8 cellular contexts compared by ENCODE assay signal in the genomic region with DNA sequence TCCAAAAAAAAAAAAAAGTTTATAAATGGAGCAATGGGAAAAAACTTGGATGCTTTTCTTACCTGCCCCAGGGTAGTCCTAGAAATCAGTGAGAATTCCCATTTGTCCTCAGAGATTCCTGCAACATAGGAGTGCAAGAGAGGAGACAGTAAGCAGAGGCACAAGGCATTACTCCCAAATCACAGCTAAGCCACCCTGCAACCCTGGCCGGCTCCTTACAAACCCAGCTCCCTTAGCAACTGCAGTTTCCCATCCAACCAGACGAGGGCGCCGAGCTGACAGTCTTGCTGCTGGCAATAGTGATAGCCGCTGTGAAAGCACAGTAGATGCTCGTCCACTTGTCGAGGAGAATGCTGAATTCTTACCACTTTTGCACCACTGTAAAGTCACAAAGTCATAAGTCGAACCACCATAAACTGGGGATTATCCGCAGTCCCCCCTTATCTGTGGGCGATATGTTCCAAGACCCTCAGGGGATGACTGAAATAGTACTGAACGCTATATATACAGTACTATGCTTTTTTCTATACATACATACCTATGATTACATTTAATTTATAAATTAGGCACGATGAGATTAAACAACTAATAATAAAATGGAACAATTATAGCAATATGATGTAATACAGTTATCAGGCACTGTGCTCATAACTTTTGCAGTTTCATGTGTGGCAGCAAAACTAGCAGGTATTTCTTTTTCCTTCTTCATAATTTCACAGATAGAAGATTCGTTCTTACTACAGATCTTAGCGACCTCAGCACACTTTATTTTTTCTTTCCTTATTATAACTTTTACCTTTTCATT. TPM values are rescaled to one million over a fixed set of nuclear protein-coding genes. Genes with fewer than 3 reads are reported as not detected.
DNase-seq lines count a peak whose midpoint lies in the region; ATAC-seq and TF ChIP-seq lines count a peak whose summit lies in the region.

No MANE protein-coding gene starts in this region.

- no peaks in the 10 kb centered on the region for H3K36me3 Mint-ChIP-seq in T-helper 2 cell treated with Interferon-gamma antibody and Interleukin-4, amounts not matched to agents 5 μg/mL and 100 μg/mL, for 36 hours (ENCODE audit: low read depth)

- DNase-seq in AG09309 (ENCODE audit: low read depth) (no peak), NCI-H187 (lab: John Stamatoyannopoulos, UW) (peak; percentile 52 to 59), amniotic stem cell (lab: John Stamatoyannopoulos, UW) (peak; percentile 40), right cardiac atrium (peak; percentile 86 to 94 (median 93)), gastrocnemius medialis (peak; percentile 58 to 80)
- peak; percentile 77 for DNase-seq in T-helper 2 cell treated with Interferon-gamma antibody and Interleukin-4, amounts not matched to agents 5 μg/mL and 100 μg/mL, for 36 hours (ENCODE audit: low spot score)

- H3K27ac ChIP-seq in right cardiac atrium (ENCODE audit: low read length) (no peak overlapping the region), gastrocnemius medialis (no peak overlapping the region)

- H3K4me1 ChIP-seq in right cardiac atrium (ENCODE audit: control insufficient read depth, insufficient read depth, low read length) (no peaks in the 10 kb centered on the region), gastrocnemius medialis (peaks cover 4 to 14% of the 10 kb centered on the region in 2 donors)

- intact Hi-C loops in right cardiac atrium (cut with DNase I) = loop anchor here in 2 of 4 donors (10.0 kb wide), 1 partner anchor 143 kb away; a partner anchor contains a TSS
- intact Hi-C loops in gastrocnemius medialis (cut with DNase I; ENCODE audit: low total_unique reads) = loop anchor here (1.0 to 2.0 kb wide), 2 partner anchors 96 to 145 kb away; a partner anchor contains a TSS

- no peaks in the 10 kb centered on the region for H3K9me3 Mint-ChIP-seq in T-helper 2 cell treated with Interferon-gamma antibody and Interleukin-4, amounts not matched to agents 5 μg/mL and 100 μg/mL, for 36 hours

- H3K36me3 ChIP-seq in gastrocnemius medialis = no peaks in the 10 kb centered on the region

- no peak overlapping the region for H3K4me3 ChIP-seq in AG09309 (ENCODE audit: control insufficient read depth, low read depth, low read length)
- H3K4me3 ChIP-seq in right cardiac atrium (ENCODE audit: low read length) = no peak overlapping the region
- H3K4me3 ChIP-seq in gastrocnemius medialis = no peak overlapping the region

- ATAC-seq in GM21528 (IDR thresholded peaks at IDR 0.05; ENCODE audit: low FRiP score, unreplicated experiment) = peak; percentile 58
- ATAC-seq in right cardiac atrium = peak; percentile 79 to 91
- peak; percentile 83 to 92 for ATAC-seq in gastrocnemius medialis
- ATAC-seq in GM18520 (IDR thresholded peaks at IDR 0.05; ENCODE audit: unreplicated experiment) = no peak

- no peak for TF ChIP-seq POLR2A in gastrocnemius medialis (IDR thresholded peaks at IDR 0.05)

- H3K27me3 ChIP-seq in right cardiac atrium (ENCODE audit: control insufficient read depth, insufficient read depth) (no peaks in the 10 kb centered on the region), gastrocnemius medialis (no peaks in the 10 kb centered on the region)

- no peak overlapping the region for H3K4me3 Mint-ChIP-seq in T-helper 2 cell treated with Interferon-gamma antibody and Interleukin-4, amounts not matched to agents 5 μg/mL and 100 μg/mL, for 36 hours

- no peaks in the 10 kb centered on the region for H3K27me3 Mint-ChIP-seq in T-helper 2 cell treated with Interferon-gamma antibody and Interleukin-4, amounts not matched to agents 5 μg/mL and 100 μg/mL, for 36 hours (ENCODE audit: low read depth)

- in situ Hi-C loops in gastrocnemius medialis (cut with MboI; ENCODE audit: low sequenced_read_pairs in 4 of 4) = no loop called here

- H3K9me3 ChIP-seq in right cardiac atrium (ENCODE audit: control insufficient read depth, low read length) (no peaks in the 10 kb centered on the region), gastrocnemius medialis (no peaks in the 10 kb centered on the region)

- 14% methylated on average over 14 of the region's 14 CpGs for WGBS in right cardiac atrium

- H3K4me1 Mint-ChIP-seq in T-helper 2 cell treated with Interferon-gamma antibody and Interleukin-4, amounts not matched to agents 5 μg/mL and 100 μg/mL, for 36 hours (ENCODE audit: low read depth) = peaks cover 6% of the 10 kb centered on the region

- no peak overlapping the region for H3K27ac Mint-ChIP-seq in T-helper 2 cell treated with Interferon-gamma antibody and Interleukin-4, amounts not matched to agents 5 μg/mL and 100 μg/mL, for 36 hours

- TF ChIP-seq CTCF in AG09309 (IDR thresholded peaks at IDR 0.05; ENCODE audit: control insufficient read depth, insufficient read depth, low read depth, low read length, missing control alignments) = peak; percentile 96
- TF ChIP-seq CTCF in gastrocnemius medialis (IDR thresholded peaks at IDR 0.05 in 4 of 5, conservative IDR thresholded peaks at IDR 0.05 in 1 of 5) = peak; percentile 69 to 93 (median 80)

RNA-seq across cellular contexts. Expression of a gene that starts 6.0 kb away (rescaled TPM):
- total RNA-seq in right cardiac atrium = 10 to 100 TPM; 35.5 to 40.3 (median 38.8) TPM
- polyA plus RNA-seq in right cardiac atrium = 33.1 TPM
- 100 to 1,000 TPM in 1 of 4 donors, 10 to 100 TPM in 3; 79.9 to 104 (median 90.3) TPM for total RNA-seq in gastrocnemius medialis

RNA-seq across cellular contexts. Expression of a gene that starts 18.7 kb away (rescaled TPM):
- 10 to 100 TPM; 28.5 to 33.3 (median 32.5) TPM for total RNA-seq in right cardiac atrium
- 32.0 TPM for polyA plus RNA-seq in right cardiac atrium
- total RNA-seq in gastrocnemius medialis = 10 to 100 TPM; 35.3 to 40.9 (median 36.7) TPM

RNA-seq across cellular contexts. Expression of a gene that starts 28.3 kb away (rescaled TPM):
- total RNA-seq in right cardiac atrium (10 to 100 TPM in 1 of 4 donors, 1 to 10 TPM in 3; 6.1 to 11.0 (median 6.7) TPM), gastrocnemius medialis (1 to 10 TPM; 2.9 to 5.7 (median 4.1) TPM)
- 11.2 TPM for polyA plus RNA-seq in right cardiac atrium

RNA-seq across cellular contexts. Expression of a gene that starts 29.0 kb away (rescaled TPM):
- total RNA-seq in right cardiac atrium (10 to 100 TPM; 23.9 to 31.1 (median 25.9) TPM), gastrocnemius medialis (10 to 100 TPM; 44.7 to 73.0 (median 59.0) TPM)
- 11.6 TPM for polyA plus RNA-seq in right cardiac atrium

RNA-seq across cellular contexts. Expression of a gene that starts 53.0 kb away (rescaled TPM):
- 10 to 100 TPM; 20.1 to 26.2 (median 21.7) TPM for total RNA-seq in right cardiac atrium
- polyA plus RNA-seq in right cardiac atrium = 31.9 TPM
- 10 to 100 TPM; 19.1 to 30.0 (median 29.5) TPM for total RNA-seq in gastrocnemius medialis
